In the genomic region with DNA sequence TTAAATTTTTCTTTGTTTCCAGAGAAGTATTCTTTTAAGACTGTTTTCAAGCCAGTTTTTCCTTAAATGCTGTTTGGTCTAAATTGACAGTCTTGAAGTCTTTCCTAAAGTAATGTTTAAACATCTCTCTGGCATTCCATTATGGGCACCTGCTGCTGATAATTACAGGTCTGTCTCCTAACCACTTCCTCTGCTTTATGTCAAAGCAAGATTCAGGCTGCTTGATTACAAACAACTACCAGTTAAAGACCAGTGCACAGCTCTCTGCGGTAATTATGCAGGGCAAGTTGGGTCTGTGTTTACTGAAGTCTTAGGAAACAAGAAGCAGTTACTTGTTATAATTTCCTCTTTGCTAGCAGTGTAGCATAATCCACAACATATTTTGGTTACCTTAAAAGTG, we compare ENCODE assay signal across 35 cellular contexts. TPM values are rescaled to one million over a fixed set of nuclear protein-coding genes. Genes with fewer than 3 reads are reported as not detected.
DNase-seq lines count a peak whose midpoint lies in the region; ATAC-seq, FAIRE-seq and TF ChIP-seq lines count a peak whose summit lies in the region.
"Had no signal": no experiment of that assay in that cellular context is flagged by ENCODE, and none has a peak within 500 bp of the region (broad histone marks: within the 10 kb centered on the region; RNA-seq: fewer than 3 reads in every experiment).

No MANE protein-coding gene starts in this region.

- H3K4me1 ChIP-seq in cardiac muscle cell (ENCODE audit: low read depth) (peaks cover 61% of the 10 kb centered on the region), GM12878 (ENCODE audit: control insufficient read depth, insufficient read depth, low read length) (no peaks in the 10 kb centered on the region)
- H3K4me1 ChIP-seq: gastrocnemius medialis, stomach, vagina had no signal

- RAD21 ChIA-PET in GM12878 (lab: Charles Lee; ENCODE audit: unreplicated experiment): interaction anchor here (1.4 kb wide), 1 partner anchor 13 kb away, joined by 5 read pairs; no protein-coding TSS in a partner anchor

- intact Hi-C loops in left cardiac atrium (cut with DNase I) (no loop called here), GM12878 (cut with micrococcal nuclease; ENCODE audit: unreplicated experiment) (no loop called here)

- in situ Hi-C loops in GM12878 (cut with MboI): no loop called here
- in situ Hi-C loops in ACHN (cut with HindIII; ENCODE audit: low pct_ligation_motif_present, low pct_unique_long_range_greater_than_20kb, low sequenced_read_pairs): no loop called here

- 87% methylated on average over 1 of the region's 1 CpG for WGBS in GM12878 (ENCODE audit: insufficient coverage, insufficient replicate concordance, low lambda C conversion rate, missing lambda C conversion rate)

- H3K9ac ChIP-seq in GM12878 (ENCODE audit: control insufficient read depth, insufficient read depth, low read length): no peak overlapping the region

- TF ChIP-seq EP300 in GM12878 (IDR thresholded peaks at IDR 0.05; ENCODE audit: borderline replicate concordance in 1 of 2, control insufficient read depth in 1 of 2, low read depth in 2 of 2, low read length in 2 of 2): peak; percentile 44 to 48; a peak in 2 of 4 replicates

- H3K36me3 ChIP-seq in cardiac muscle cell (no peaks in the 10 kb centered on the region), GM12878 (ENCODE audit: control insufficient read depth in 2 of 2, insufficient read depth in 2 of 2, low read length in 1 of 2) (no peaks in the 10 kb centered on the region)
- H3K36me3 ChIP-seq: gastrocnemius medialis, MG63, stomach, thyroid gland, vagina had no signal

- H3K79me2 ChIP-seq in GM12878 (ENCODE audit: control insufficient read depth, insufficient read depth, low read length): no peaks in the 10 kb centered on the region

- H3K4me3 Mint-ChIP-seq in effector memory CD8-positive, alpha-beta T cell: no peak overlapping the region
- H3K4me3 Mint-ChIP-seq: activated naive CD8-positive, alpha-beta T cell treated with anti-CD3 and anti-CD28 coated beads, Interleukin-2, amount 10 ng/mL, durations not matched to agents 7 days and 5 days; CD4-positive, alpha-beta T cell; central memory CD8-positive, alpha-beta T cell; memory B cell; T-helper 2 cell treated with Interferon-gamma antibody and Interleukin-4, amounts not matched to agents 5 μg/mL and 100 μg/mL, for 36 hours had no signal

- H3K9me3 ChIP-seq in cardiac muscle cell (ENCODE audit: low read depth) (no peaks in the 10 kb centered on the region), GM12878 (replicated peaks; ENCODE audit: control insufficient read depth, insufficient read depth, low read length) (no peaks in the 10 kb centered on the region)
- H3K9me3 ChIP-seq: gastrocnemius medialis, MG63, stomach, thyroid gland, vagina had no signal

- H3K27ac ChIP-seq in cardiac muscle cell: peak overlapping the region; percentile 66
- H3K27ac ChIP-seq in GM12878 (ENCODE audit: control insufficient read depth, insufficient read depth): no peak overlapping the region
- H3K27ac ChIP-seq: 22Rv1, gastrocnemius medialis, hepatocyte, SK-N-MC, stomach, thyroid gland, vagina, VCaP had no signal

- no peaks in the 10 kb centered on the region for H3K4me1 Mint-ChIP-seq in effector memory CD8-positive, alpha-beta T cell (ENCODE audit: low read depth in 2 of 2)
- H3K4me1 Mint-ChIP-seq: activated naive CD8-positive, alpha-beta T cell treated with anti-CD3 and anti-CD28 coated beads, Interleukin-2, amount 10 ng/mL, durations not matched to agents 7 days and 5 days; central memory CD8-positive, alpha-beta T cell; memory B cell had no signal

- ATAC-seq in left cardiac atrium (no peak), GM12878 (peak; percentile 84), HG03521 (IDR thresholded peaks at IDR 0.05; ENCODE audit: unreplicated experiment) (no peak)
- ATAC-seq in effector memory CD8-positive, alpha-beta T cell (replicated peaks): no peak
- ATAC-seq: gastrocnemius medialis, left lobe of liver had no signal

- BruUV-seq in GM12878 (replicated peaks; lab: Mats Ljungman, UMichigan): no TSS peak

- no peaks in the 10 kb centered on the region for H3K36me3 Mint-ChIP-seq in effector memory CD8-positive, alpha-beta T cell (ENCODE audit: insufficient read depth)
- H3K36me3 Mint-ChIP-seq: activated naive CD8-positive, alpha-beta T cell treated with anti-CD3 and anti-CD28 coated beads, Interleukin-2, amount 10 ng/mL, durations not matched to agents 7 days and 5 days; memory B cell had no signal

- CTCF ChIA-PET in GM12878 (lab: Yijun Ruan, JAX): interaction anchor here (4.4 kb wide), 1 partner anchor 12 kb away, joined by 22 read pairs; no protein-coding TSS in a partner anchor

- H2AFZ ChIP-seq in GM12878 (ENCODE audit: control insufficient read depth, low read depth, low read length): no peak overlapping the region
- H2AFZ ChIP-seq: hepatocyte had no signal

- no peaks in the 10 kb centered on the region for H3K27me3 Mint-ChIP-seq in effector memory CD8-positive, alpha-beta T cell
- H3K27me3 Mint-ChIP-seq: CD4-positive, alpha-beta T cell; central memory CD8-positive, alpha-beta T cell; memory B cell had no signal

- H3K27me3 ChIP-seq in cardiac muscle cell (no peaks in the 10 kb centered on the region), GM12878 (replicated peaks in 1 of 2; ENCODE audit: control insufficient read depth in 2 of 2, insufficient read depth in 2 of 2, low read length in 1 of 2) (no peaks in the 10 kb centered on the region)
- H3K27me3 ChIP-seq: gastrocnemius medialis, hepatocyte, MG63, stomach, thyroid gland, vagina had no signal

- H3K4me3 ChIP-seq in cardiac muscle cell (no peak overlapping the region), GM12878 (no peak overlapping the region)
- H3K4me3 ChIP-seq: gastrocnemius medialis, hepatocyte, MG63, SK-N-MC, stomach, thyroid gland, vagina had no signal

- SMC1A ChIA-PET in GM12878 (lab: Charles Lee; ENCODE audit: uncharacterized antibody, unreplicated experiment): interaction anchor here (1.1 to 10.3 kb wide), 3 partner anchors 10 to 17 kb away, joined by 3 to 131 read pairs (median 5); no protein-coding TSS in a partner anchor

- no peaks in the 10 kb centered on the region for H4K20me1 ChIP-seq in GM12878 (ENCODE audit: control insufficient read depth, insufficient read depth)

- H3K4me2 ChIP-seq in GM12878 (ENCODE audit: control insufficient read depth, insufficient read depth): no peak overlapping the region
- H3K4me2 ChIP-seq: hepatocyte had no signal

- no peak for TF ChIP-seq CTCF in cardiac muscle cell (IDR thresholded peaks at IDR 0.05; ENCODE audit: low read depth, low read length)
- no peak for TF ChIP-seq CTCF in GM12878 (IDR thresholded peaks at IDR 0.05 in 2 of 3, conservative IDR thresholded peaks at IDR 0.05 in 1 of 3; ENCODE audit: control insufficient read depth in 2 of 3, extremely low read depth in 1 of 3, insufficient read depth in 1 of 3, low read depth in 3 of 3, low read length in 3 of 3)

- no peaks in the 10 kb centered on the region for H3K9me3 Mint-ChIP-seq in effector memory CD8-positive, alpha-beta T cell
- H3K9me3 Mint-ChIP-seq: activated naive CD8-positive, alpha-beta T cell treated with anti-CD3 and anti-CD28 coated beads, Interleukin-2, amount 10 ng/mL, durations not matched to agents 7 days and 5 days; CD4-positive, alpha-beta T cell; memory B cell; T-helper 2 cell treated with Interferon-gamma antibody and Interleukin-4, amounts not matched to agents 5 μg/mL and 100 μg/mL, for 36 hours had no signal

- TF ChIP-seq RAD21 in GM12878 (IDR thresholded peaks at IDR 0.05; ENCODE audit: insufficient read depth, low read depth, low read length): no peak

- POLR2A ChIA-PET in GM12878 (lab: Charles Lee): interaction anchor here (1.8 kb wide), 1 partner anchor 8 kb away, joined by 4 read pairs; no protein-coding TSS in a partner anchor

- no peak for FAIRE-seq in GM12878 (lab: Jason Lieb, UNC)
- FAIRE-seq: small intestine had no signal

- peak in 1 of 2 donors; percentile 37 for DNase-seq in cardiac muscle cell (ENCODE audit: low read depth in 1 of 2, low spot score in 1 of 2)
- no peak for DNase-seq in left cardiac atrium
- peak; percentile 86 for DNase-seq in NCI-H2227 treated with DMSO at 0.1 percent for 48 hours (lab: John Stamatoyannopoulos, UW)
- DNase-seq in GM12878 (ENCODE audit: low read depth, low spot score): no peak
- no peak for DNase-seq in ACHN
- DNase-seq in NCI-H2107 (lab: John Stamatoyannopoulos, UW): no peak
- no peak for DNase-seq in effector memory CD8-positive, alpha-beta T cell
- DNase-seq: activated CD4-positive, alpha-beta T cell treated with anti-CD3 and anti-CD28 coated beads for 4 hours; activated effector memory CD4-positive, alpha-beta T cell treated with anti-CD3 and anti-CD28 coated beads, Interleukin-2, amount 50 U/mL, for 16 hours; activated naive CD8-positive, alpha-beta T cell treated with anti-CD3 and anti-CD28 coated beads, Interleukin-2, amount 10 ng/mL, durations not matched to agents 7 days and 5 days; activated T-cell treated with anti-CD3 and anti-CD28 coated beads for 4 hours; CD4-positive, alpha-beta T cell; dermis blood vessel endothelial cell; EL; gastrocnemius medialis; GOT3; IMR-90; MG63; NCI-H1694 treated with DMSO at 0.1 percent for 48 hours; small intestine; stimulated activated CD4-positive, alpha-beta T cell treated with anti-CD3 and anti-CD28 coated beads, Interleukin-1b, Interleukin-23, amount 100 ng/mL, for 48 hours; stimulated activated CD8-positive, alpha-beta memory T cell treated with anti-CD3 and anti-CD28 coated beads, Interleukin-4, amount 100 ng/mL, for 48 hours; stomach; thyroid gland had no signal

- H3K27ac Mint-ChIP-seq in effector memory CD8-positive, alpha-beta T cell: no peak overlapping the region
- H3K27ac Mint-ChIP-seq: activated naive CD8-positive, alpha-beta T cell treated with anti-CD3 and anti-CD28 coated beads, Interleukin-2, amount 10 ng/mL, durations not matched to agents 7 days and 5 days; CD4-positive, alpha-beta T cell; memory B cell; T-helper 2 cell treated with Interferon-gamma antibody and Interleukin-4, amounts not matched to agents 5 μg/mL and 100 μg/mL, for 36 hours had no signal

- TF ChIP-seq POLR2A in GM12878 (IDR thresholded peaks at IDR 0.05; ENCODE audit: low read depth, low read length): no peak

RNA-seq across cellular contexts. Expression of a gene that starts 17.6 kb away (rescaled TPM):
- total RNA-seq in cardiac muscle cell: 25.9 and 28.4 TPM in 2 replicates
- polyA plus RNA-seq in cardiac muscle cell: 11.0 and 13.4 TPM in 2 replicates
- total RNA-seq in left cardiac atrium: 1 to 10 TPM; 3.3 to 6.2 TPM
- 1.3 and 2.3 TPM in 2 replicates for total RNA-seq in GM12878 (2013; cell fraction: nucleolus; rRNA removed)
- total RNA-seq in GM12878 (2014; rRNA removed): 0.11 and 0.27 TPM in 2 replicates
- 0.13 and 0.18 TPM in 2 replicates for total RNA-seq in GM12878 (2014; rRNA removed; fragmentation: Illumina TruSeq; extraction: Trizol)
- 0.48 and 0.64 TPM in 2 replicates for total RNA-seq in GM12878 (2021)
- not detected for polyA plus RNA-seq in GM12878 (2011; ENCODE audit: low read depth)
- 1.5 and 2.0 TPM in 2 replicates for polyA plus RNA-seq in GM12878 (2011; rRNA removed)
- 2.6 and 3.1 TPM in 2 replicates for polyA plus RNA-seq in GM12878 (2011; cell fraction: cytosol; rRNA removed)
- polyA plus RNA-seq in GM12878 (2011; cell fraction: nucleus; rRNA removed): 5.9 TPM in 2 replicates
- polyA plus RNA-seq in GM12878 (2012): 0.06 TPM in 1 of 2 replicates, not detected in the other
- polyA plus RNA-seq in GM12878 (2014; fragmentation: Illumina TruSeq; extraction: Trizol): 0.03 and 0.15 TPM in 2 replicates
- under 1 TPM in 1 of 2 experiments, not detected in 1; 0.02 TPM for polyA plus RNA-seq in GM12878 (2014; fragmentation: Nextera tagmentation; extraction: Ambion mirVana)
- polyA plus RNA-seq in GM12878 (2014; rRNA removed): 0.13 and 0.20 TPM in 2 replicates
- polyA plus RNA-seq in GM12878 (2016; fragmentation: Nextera tagmentation; extraction: Ambion mirVana): under 1 TPM; 0.13 to 0.36 TPM
- polyA minus RNA-seq in GM12878 (2011; rRNA and poly(A)+ RNA removed): 6.2 and 7.4 TPM in 2 replicates
- 1.1 and 2.6 TPM in 2 replicates for polyA minus RNA-seq in GM12878 (2011; cell fraction: cytosol; rRNA and poly(A)+ RNA removed)
- polyA minus RNA-seq in GM12878 (2011; cell fraction: nucleus; rRNA and poly(A)+ RNA removed): 11.8 and 26.1 TPM in 2 replicates
- total RNA-seq: activated naive CD8-positive, alpha-beta T cell treated with anti-CD3 and anti-CD28 coated beads, Interleukin-2, amount 10 ng/mL, durations not matched to agents 7 days and 5 days; CD4-positive, alpha-beta T cell; OCI-LY7 had no signal
